Comparison of ENCODE assay signal across 39 cellular contexts in genomic region chr13:36248700-36249099, GRCh38. TPM values are rescaled to one million over a fixed set of nuclear protein-coding genes. Genes with fewer than 3 reads are reported as not detected.
"Had no signal": no experiment of that assay in that cellular context is flagged by ENCODE, and none has a peak within 500 bp of the region (broad histone marks: within the 10 kb centered on the region; RNA-seq: fewer than 3 reads in every experiment).

No MANE protein-coding gene starts in this region.

- H3K27ac ChIP-seq: adrenal gland, ascending aorta, body of pancreas, brain microvascular endothelial cell, breast epithelium, cardiac muscle cell had no signal

- FAIRE-seq: astrocyte, bronchial epithelial cell, colon had no signal

- H3K27me3 Mint-ChIP-seq: activated naive CD4-positive, alpha-beta T cell treated with anti-CD3 and anti-CD28 coated beads, Interleukin-2, amount 10 ng/mL, durations not matched to agents 7 days and 5 days; activated naive CD8-positive, alpha-beta T cell; activated naive CD8-positive, alpha-beta T cell treated with anti-CD3 and anti-CD28 coated beads for 36 hours; activated naive CD8-positive, alpha-beta T cell treated with anti-CD3 and anti-CD28 coated beads, Interleukin-2, amount 10 ng/mL, durations not matched to agents 7 days and 5 days; brain; central memory CD8-positive, alpha-beta T cell had no signal

- H3K36me3 Mint-ChIP-seq: activated naive CD4-positive, alpha-beta T cell treated with anti-CD3 and anti-CD28 coated beads, Interleukin-2, amount 10 ng/mL, durations not matched to agents 7 days and 5 days; activated naive CD4-positive, alpha-beta T cell treated with anti-CD3 and anti-CD28 coated beads, Interleukin-2, amount 50 U/mL, for 24 hours; activated naive CD4-positive, alpha-beta T cell treated with anti-CD3 and anti-CD28 coated beads, Interleukin-2, amount 50 U/mL, for 72 hours; activated naive CD8-positive, alpha-beta T cell; activated naive CD8-positive, alpha-beta T cell treated with anti-CD3 and anti-CD28 coated beads for 36 hours; activated naive CD8-positive, alpha-beta T cell treated with anti-CD3 and anti-CD28 coated beads, Interleukin-2, amount 10 ng/mL, durations not matched to agents 7 days and 5 days had no signal

- H3K27ac Mint-ChIP-seq: activated naive CD4-positive, alpha-beta T cell treated with anti-CD3 and anti-CD28 coated beads for 36 hours; activated naive CD4-positive, alpha-beta T cell treated with anti-CD3 and anti-CD28 coated beads, Interleukin-2, amount 10 ng/mL, durations not matched to agents 7 days and 5 days; activated naive CD4-positive, alpha-beta T cell treated with anti-CD3 and anti-CD28 coated beads, Interleukin-2, amount 50 U/mL, for 24 hours; activated naive CD4-positive, alpha-beta T cell treated with anti-CD3 and anti-CD28 coated beads, Interleukin-2, amount 50 U/mL, for 72 hours; activated naive CD8-positive, alpha-beta T cell; activated naive CD8-positive, alpha-beta T cell treated with anti-CD3 and anti-CD28 coated beads for 36 hours; activated naive CD8-positive, alpha-beta T cell treated with anti-CD3 and anti-CD28 coated beads, Interleukin-2, amount 10 ng/mL, durations not matched to agents 7 days and 5 days; activated naive CD8-positive, alpha-beta T cell treated with anti-CD3 and anti-CD28 coated beads, Interleukin-2, amount 50 U/mL, for 24 hours; activated T-cell treated with anti-CD3 and anti-CD28 coated beads, Interleukin-2, amount 50 U/mL, for 72 hours; activated T-helper 1 cell treated with anti-CD3 and anti-CD28 coated beads, Interleukin-12 subunit alpha, Interleukin-12 subunit beta, Interleukin-2, Interleukin-4 antibody, amounts not matched to agents 30 ng/mL and 10 ng/mL and 1 ng/mL, durations not matched to agents 14 hours and 24 hours and 36 hours; activated T-helper 17 cell treated with anti-CD3 and anti-CD28 coated beads, Interleukin-2, amount 50 U/mL, for 72 hours; activated T-helper 2 cell treated with anti-CD3 and anti-CD28 coated beads, Interferon-gamma antibody, Interleukin-2, Interleukin-4, amounts not matched to agents 10 μg/mL and 5 μg/mL and 100 μg/mL, durations not matched to agents 14 hours and 24 hours and 36 hours; brain had no signal

- ATAC-seq: activated naive CD4-positive, alpha-beta T cell treated with anti-CD3 and anti-CD28 coated beads, Interleukin-2, amount 50 U/mL, for 72 hours; activated naive CD8-positive, alpha-beta T cell treated with anti-CD3 and anti-CD28 coated beads, Interleukin-2, amount 50 U/mL, for 24 hours; activated T-cell treated with anti-CD3 and anti-CD28 coated beads, Interleukin-2, amount 50 U/mL, for 4 hours; activated T-cell treated with anti-CD3 and anti-CD28 coated beads, Interleukin-2, amount 50 U/mL, for 72 hours; activated T-helper 17 cell treated with anti-CD3 and anti-CD28 coated beads, Interleukin-2, amount 50 U/mL, for 72 hours; body of pancreas had no signal

- H3K4me1 ChIP-seq: adrenal gland, ascending aorta, body of pancreas, breast epithelium had no signal

- H3K36me3 ChIP-seq: adrenal gland, ascending aorta, brain microvascular endothelial cell, breast epithelium had no signal

- DNase-seq: activated effector memory CD4-positive, alpha-beta T cell treated with anti-CD3 and anti-CD28 coated beads, Interleukin-2, amount 50 U/mL, for 16 hours; activated effector memory CD4-positive, alpha-beta T cell treated with Interleukin-2 at 50 U/mL for 16 hours; activated gamma-delta T cell; activated gamma-delta T cell treated with Interleukin-2 at 50 U/mL for 16 hours; activated naive CD4-positive, alpha-beta T cell; activated naive CD4-positive, alpha-beta T cell treated with anti-CD3 and anti-CD28 coated beads for 36 hours; activated naive CD4-positive, alpha-beta T cell treated with anti-CD3 and anti-CD28 coated beads, Interleukin-2, amount 10 ng/mL, durations not matched to agents 7 days and 5 days; activated naive CD4-positive, alpha-beta T cell treated with anti-CD3 and anti-CD28 coated beads, Interleukin-2, amount 50 U/mL, for 16 hours; activated naive CD4-positive, alpha-beta T cell treated with Interleukin-2 at 50 U/mL for 16 hours; activated naive CD8-positive, alpha-beta T cell treated with anti-CD3 and anti-CD28 coated beads for 36 hours; activated naive CD8-positive, alpha-beta T cell treated with anti-CD3 and anti-CD28 coated beads, Interleukin-2, amount 10 ng/mL, durations not matched to agents 7 days and 5 days; activated naive CD8-positive, alpha-beta T cell treated with anti-CD3 and anti-CD28 coated beads, Interleukin-2, amount 50 U/mL, for 24 hours; activated T-cell treated with anti-CD3 and anti-CD28 coated beads, Interleukin-2, amount 50 U/mL, for 4 hours; activated T-cell treated with anti-CD3 and anti-CD28 coated beads, Interleukin-2, amount 50 U/mL, for 48 hours; activated T-cell treated with anti-CD3 and anti-CD28 coated beads, Interleukin-2, amount 50 U/mL, for 72 hours; adrenal gland; amniotic stem cell; amygdala; anterior cingulate cortex; aorta; body of pancreas; brain microvascular endothelial cell; caudate nucleus; central memory CD4-positive, alpha-beta T cell; cerebellar nuclear complex had no signal

- H3K27me3 ChIP-seq: adrenal gland, ascending aorta, body of pancreas, brain microvascular endothelial cell, breast epithelium, cardiac muscle cell had no signal

- H3K4me1 Mint-ChIP-seq: activated naive CD4-positive, alpha-beta T cell treated with anti-CD3 and anti-CD28 coated beads, Interleukin-2, amount 10 ng/mL, durations not matched to agents 7 days and 5 days; activated naive CD4-positive, alpha-beta T cell treated with anti-CD3 and anti-CD28 coated beads, Interleukin-2, amount 50 U/mL, for 24 hours; activated naive CD8-positive, alpha-beta T cell treated with anti-CD3 and anti-CD28 coated beads for 36 hours; activated naive CD8-positive, alpha-beta T cell treated with anti-CD3 and anti-CD28 coated beads, Interleukin-2, amount 10 ng/mL, durations not matched to agents 7 days and 5 days; activated naive CD8-positive, alpha-beta T cell treated with anti-CD3 and anti-CD28 coated beads, Interleukin-2, amount 50 U/mL, for 24 hours; activated T-helper 17 cell treated with anti-CD3 and anti-CD28 coated beads, Interleukin-2, amount 50 U/mL, for 72 hours; central memory CD8-positive, alpha-beta T cell had no signal

- H3K9me3 Mint-ChIP-seq: activated naive CD4-positive, alpha-beta T cell treated with anti-CD3 and anti-CD28 coated beads for 36 hours; activated naive CD4-positive, alpha-beta T cell treated with anti-CD3 and anti-CD28 coated beads, Interleukin-2, amount 10 ng/mL, durations not matched to agents 7 days and 5 days; activated naive CD4-positive, alpha-beta T cell treated with anti-CD3 and anti-CD28 coated beads, Interleukin-2, amount 50 U/mL, for 24 hours; activated naive CD4-positive, alpha-beta T cell treated with anti-CD3 and anti-CD28 coated beads, Interleukin-2, amount 50 U/mL, for 72 hours; activated naive CD8-positive, alpha-beta T cell treated with anti-CD3 and anti-CD28 coated beads for 36 hours; activated naive CD8-positive, alpha-beta T cell treated with anti-CD3 and anti-CD28 coated beads, Interleukin-2, amount 10 ng/mL, durations not matched to agents 7 days and 5 days; activated T-cell treated with anti-CD3 and anti-CD28 coated beads, Interleukin-2, amount 50 U/mL, for 72 hours; activated T-helper 1 cell treated with anti-CD3 and anti-CD28 coated beads, Interleukin-12 subunit alpha, Interleukin-12 subunit beta, Interleukin-2, Interleukin-4 antibody, amounts not matched to agents 30 ng/mL and 10 ng/mL and 1 ng/mL, durations not matched to agents 14 hours and 24 hours and 36 hours; activated T-helper 2 cell treated with anti-CD3 and anti-CD28 coated beads, Interferon-gamma antibody, Interleukin-2, Interleukin-4, amounts not matched to agents 10 μg/mL and 5 μg/mL and 100 μg/mL, durations not matched to agents 14 hours and 24 hours and 36 hours had no signal

- H3K4me3 Mint-ChIP-seq: activated naive CD4-positive, alpha-beta T cell treated with anti-CD3 and anti-CD28 coated beads for 36 hours; activated naive CD4-positive, alpha-beta T cell treated with anti-CD3 and anti-CD28 coated beads, Interleukin-2, amount 10 ng/mL, durations not matched to agents 7 days and 5 days; activated naive CD4-positive, alpha-beta T cell treated with anti-CD3 and anti-CD28 coated beads, Interleukin-2, amount 50 U/mL, for 24 hours; activated naive CD8-positive, alpha-beta T cell; activated naive CD8-positive, alpha-beta T cell treated with anti-CD3 and anti-CD28 coated beads for 36 hours; activated naive CD8-positive, alpha-beta T cell treated with anti-CD3 and anti-CD28 coated beads, Interleukin-2, amount 10 ng/mL, durations not matched to agents 7 days and 5 days; activated naive CD8-positive, alpha-beta T cell treated with anti-CD3 and anti-CD28 coated beads, Interleukin-2, amount 50 U/mL, for 24 hours; activated T-cell treated with anti-CD3 and anti-CD28 coated beads, Interleukin-2, amount 50 U/mL, for 4 hours; activated T-cell treated with anti-CD3 and anti-CD28 coated beads, Interleukin-2, amount 50 U/mL, for 72 hours; activated T-helper 1 cell treated with anti-CD3 and anti-CD28 coated beads, Interleukin-12 subunit alpha, Interleukin-12 subunit beta, Interleukin-2, Interleukin-4 antibody, amounts not matched to agents 30 ng/mL and 10 ng/mL and 1 ng/mL, durations not matched to agents 14 hours and 24 hours and 36 hours; activated T-helper 17 cell treated with anti-CD3 and anti-CD28 coated beads, Interleukin-2, amount 50 U/mL, for 72 hours; brain; central memory CD8-positive, alpha-beta T cell had no signal

- H3K9me3 ChIP-seq: adrenal gland, ascending aorta, body of pancreas had no signal

- H3K4me3 ChIP-seq: adrenal gland, ascending aorta, body of pancreas, breast epithelium, cardiac muscle cell had no signal

RNA-seq across cellular contexts. Expression of gene SOHLH2, which starts 34.3 kb away (rescaled TPM):
- total RNA-seq: activated naive CD4-positive, alpha-beta T cell treated with anti-CD3 and anti-CD28 coated beads for 36 hours; activated naive CD4-positive, alpha-beta T cell treated with anti-CD3 and anti-CD28 coated beads, Interleukin-2, amount 50 U/mL, for 72 hours; activated naive CD8-positive, alpha-beta T cell treated with anti-CD3 and anti-CD28 coated beads for 36 hours; activated naive CD8-positive, alpha-beta T cell treated with anti-CD3 and anti-CD28 coated beads, Interleukin-2, amount 10 ng/mL, durations not matched to agents 7 days and 5 days; activated T-cell treated with anti-CD3 and anti-CD28 coated beads, Interleukin-2, amount 50 U/mL, for 4 hours; activated T-cell treated with anti-CD3 and anti-CD28 coated beads, Interleukin-2, amount 50 U/mL, for 72 hours; activated T-helper 1 cell treated with anti-CD3 and anti-CD28 coated beads, Interleukin-12 subunit alpha, Interleukin-12 subunit beta, Interleukin-2, Interleukin-4 antibody, amounts not matched to agents 30 ng/mL and 10 ng/mL and 1 ng/mL, durations not matched to agents 14 hours and 24 hours and 36 hours; activated T-helper 2 cell treated with anti-CD3 and anti-CD28 coated beads, Interferon-gamma antibody, Interleukin-2, Interleukin-4, amounts not matched to agents 10 μg/mL and 5 μg/mL and 100 μg/mL, durations not matched to agents 14 hours and 24 hours and 36 hours; aorta; ascending aorta; astrocyte; body of pancreas had no signal

RNA-seq across cellular contexts. Expression of gene CCDC169, which starts 48.9 kb away (rescaled TPM):
- total RNA-seq: activated naive CD8-positive, alpha-beta T cell treated with anti-CD3 and anti-CD28 coated beads, Interleukin-2, amount 10 ng/mL, durations not matched to agents 7 days and 5 days; activated T-helper 1 cell treated with anti-CD3 and anti-CD28 coated beads, Interleukin-12 subunit alpha, Interleukin-12 subunit beta, Interleukin-2, Interleukin-4 antibody, amounts not matched to agents 30 ng/mL and 10 ng/mL and 1 ng/mL, durations not matched to agents 14 hours and 24 hours and 36 hours had no signal
